Comparison of ENCODE assay signal across 1 cellular context in genomic region chr1:178544531-178544930, GRCh38.
TF ChIP-seq lines count a peak whose summit lies in the region.

No MANE protein-coding gene starts in this region.

TF ChIP-seq in HCT116, 20 proteins besides CTCF, POLR2A, EP300 and RAD21 (continued from another document):
- TF ChIP-seq REST (IDR thresholded peaks at IDR 0.05; ENCODE audit: low read depth): no peak
- TF ChIP-seq YY1 (IDR thresholded peaks at IDR 0.05; ENCODE audit: extremely low read depth, insufficient replicate concordance, low read depth, low read length): no peak
- TF ChIP-seq ELF1 (IDR thresholded peaks at IDR 0.05; ENCODE audit: borderline replicate concordance, low read depth): no peak
- TF ChIP-seq CBX3 (IDR thresholded peaks at IDR 0.05; ENCODE audit: low read depth): no peak
- TF ChIP-seq, protein P1, sequence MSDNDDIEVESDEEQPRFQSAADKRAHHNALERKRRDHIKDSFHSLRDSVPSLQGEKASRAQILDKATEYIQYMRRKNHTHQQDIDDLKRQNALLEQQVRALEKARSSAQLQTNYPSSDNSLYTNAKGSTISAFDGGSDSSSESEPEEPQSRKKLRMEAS (IDR thresholded peaks at IDR 0.05): no peak
- TF ChIP-seq SRF (IDR thresholded peaks at IDR 0.05; ENCODE audit: low read depth): no peak
